1 cellular context compared by ENCODE assay signal in the genomic region with DNA sequence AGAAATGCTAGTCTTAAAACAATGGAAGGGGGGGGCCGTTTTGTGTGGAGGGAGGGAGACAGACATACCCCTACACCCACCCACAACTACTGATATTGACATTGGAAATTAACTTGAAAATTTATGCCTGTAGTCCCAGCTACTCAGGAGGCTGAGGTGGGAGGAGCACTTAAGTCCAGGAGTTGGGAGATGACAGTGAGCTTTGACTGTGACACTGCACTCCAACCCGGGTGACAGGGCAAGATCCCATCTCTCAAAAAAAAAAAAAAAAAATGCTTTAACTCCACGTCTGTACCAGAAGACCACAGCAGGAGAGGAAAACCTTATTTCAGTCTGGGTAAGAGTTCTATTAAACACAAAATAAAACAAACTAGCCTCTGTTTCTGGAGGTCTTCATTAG.
TF ChIP-seq lines count a peak whose summit lies in the region.

No MANE protein-coding gene starts in this region.

TF ChIP-seq in GM12878, 131 proteins besides CTCF, POLR2A, EP300 and RAD21:
- TF ChIP-seq E2F8 (IDR thresholded peaks at IDR 0.05; ENCODE audit: low read depth, partially characterized antibody) = no peak
- no peak for TF ChIP-seq PKNOX1 (IDR thresholded peaks at IDR 0.05)
- TF ChIP-seq STAT1 (conservative IDR thresholded peaks at IDR 0.05) = no peak
- TF ChIP-seq YY1 (IDR thresholded peaks at IDR 0.05; ENCODE audit: low read depth, low read length) = no peak
- TF ChIP-seq GABPA (IDR thresholded peaks at IDR 0.05; ENCODE audit: low read depth) = no peak
TF ChIP-seq in GM12878: peak in this region for 0.
